ENCODE assay signal across 16 cellular contexts in genomic region chr3:54008099-54008498, GRCh38.
DNase-seq lines count a peak whose midpoint lies in the region; TF ChIP-seq lines count a peak whose summit lies in the region.
"Had no signal": no experiment of that assay in that cellular context is flagged by ENCODE, and none has a peak within 500 bp of the region (broad histone marks: within the 10 kb centered on the region; RNA-seq: fewer than 3 reads in every experiment).

No MANE protein-coding gene starts in this region.

- CTCF ChIA-PET in HEK293 (lab: Yijun Ruan, JAX), result interaction anchor here (0.6 kb wide), 1 partner anchor 59 kb away, joined by 3 read pairs; no protein-coding TSS in a partner anchor

- H3K4me3 ChIP-seq in HEK293 (ENCODE audit: low read depth, low read length) (no peak overlapping the region), dorsolateral prefrontal cortex (no peak overlapping the region)
- H3K4me3 ChIP-seq: A549; BLaER1 treated with 17β-estradiol and CSF1 and Interleukin-3, amounts not matched to agents 10 nM and 100 nM; K562 had no signal

- POLR2A ChIA-PET in HEK293 (lab: Yijun Ruan, JAX), result no interaction called here

- H3K4me1 ChIP-seq in HEK293 (ENCODE audit: control insufficient read depth, insufficient read depth, low read length), result no peaks in the 10 kb centered on the region
- H3K4me1 ChIP-seq: A549 had no signal

- peak; percentile 44 for DNase-seq in Daoy (ENCODE audit: low read depth)
- peak in 6 of 10 donors; percentile 49 to 78 (median 63) for DNase-seq in dorsolateral prefrontal cortex
- DNase-seq in occipital lobe (lab: John Stamatoyannopoulos, UW), result peak; percentile 45
- DNase-seq in NCI-H2081 (lab: John Stamatoyannopoulos, UW), result no peak
- no peak for DNase-seq in COLO668 (lab: John Stamatoyannopoulos, UW; ENCODE audit: unreplicated experiment)
- DNase-seq in NCI-H1417 (lab: John Stamatoyannopoulos, UW), result no peak
- DNase-seq: CD8-positive, alpha-beta T cell; NCI-H1105 treated with DMSO at 0.1 percent for 48 hours; NCI-H1694 treated with DMSO at 0.1 percent for 48 hours; NCI-H345; NCI-H526; PC-3 had no signal

- no peaks in the 10 kb centered on the region for H3K27me3 ChIP-seq in dorsolateral prefrontal cortex
- H3K27me3 ChIP-seq: BLaER1 treated with 17β-estradiol and CSF1 and Interleukin-3, amounts not matched to agents 10 nM and 100 nM had no signal

- H3K36me3 ChIP-seq in HEK293 (ENCODE audit: control insufficient read depth in 2 of 2, insufficient read depth in 1 of 2, low read length in 2 of 2), result no peaks in the 10 kb centered on the region
- H3K36me3 ChIP-seq: BLaER1 treated with 17β-estradiol and CSF1 and Interleukin-3, amounts not matched to agents 10 nM and 100 nM had no signal

- intact Hi-C loops in dorsolateral prefrontal cortex (cut with DNase I), result no loop called here

- TF ChIP-seq CTCF in HEK293 (tag by site-specific recombination; IDR thresholded peaks at IDR 0.05), result no peak
- no peak for TF ChIP-seq CTCF in dorsolateral prefrontal cortex (IDR thresholded peaks at IDR 0.05 in 54 of 56, conservative IDR thresholded peaks at IDR 0.05 in 2 of 56; ENCODE audit: low read depth in 1 of 56, partially characterized antibody in 56 of 56)

- H3K27ac ChIP-seq in HEK293 (ENCODE audit: extremely low read depth, low read depth, low read length) (no peak overlapping the region), dorsolateral prefrontal cortex (peak overlapping the region in 28 of 59 donors; percentile 2 to 73 (median 52))
- H3K27ac ChIP-seq: A549; BLaER1 treated with 17β-estradiol and CSF1 and Interleukin-3, amounts not matched to agents 10 nM and 100 nM had no signal

- no peaks in the 10 kb centered on the region for H3K9me3 ChIP-seq in HEK293 (ENCODE audit: control insufficient read depth, insufficient read depth, low read depth, low read length)
- H3K9me3 ChIP-seq: A549 had no signal

TF ChIP-seq in HEK293, 187 proteins besides CTCF, POLR2A, EP300 and RAD21:
- TF ChIP-seq ZNF530 (tag by site-specific recombination; IDR thresholded peaks at IDR 0.05; ENCODE audit: low read depth) (no peak), KLF16 (tag by site-specific recombination; IDR thresholded peaks at IDR 0.05) (no peak), ZFHX2 (tag by site-specific recombination; conservative IDR thresholded peaks at IDR 0.05) (0 out of 2 replicates have a peak, but pooled peaks have one; percentile 30), EGR2 (tag by site-specific recombination; IDR thresholded peaks at IDR 0.05; ENCODE audit: low read depth) (no peak), SP2 (tag by site-specific recombination; IDR thresholded peaks at IDR 0.05) (no peak)
TF ChIP-seq in HEK293: peak in this region for 1.

Comparison
In these comparisons a context has a peak if more than half of its experiments do, and no peak if none do; other contexts are left out.
1. DNase-seq: peak in Daoy (single experiment), dorsolateral prefrontal cortex (6 of 10) and occipital lobe (single experiment); none in NCI-H2081 (0 of 2), COLO668 (single experiment) and NCI-H1417 (0 of 3).